ENCODE assay signal across 11 cellular contexts in genomic region chr6:42010909-42011308, GRCh38. TPM values are rescaled to one million over a fixed set of nuclear protein-coding genes. Genes with fewer than 3 reads are reported as not detected.
A peak's percentile ranks its signal among the peaks of the same experiment; 100 is the strongest.
DNase-seq lines count a peak whose midpoint lies in the region; ATAC-seq, FAIRE-seq and TF ChIP-seq lines count a peak whose summit lies in the region.
"Had no signal": no experiment of that assay in that cellular context is flagged by ENCODE, and none has a peak within 500 bp of the region (broad histone marks: within the 10 kb centered on the region; RNA-seq: fewer than 3 reads in every experiment).

No MANE protein-coding gene starts in this region.

- H4K20me1 ChIP-seq in SU-DHL-6 (ENCODE audit: low read depth, low read length), result no peaks in the 10 kb centered on the region
- H4K20me1 ChIP-seq in keratinocyte (ENCODE audit: control insufficient read depth, extremely low read depth, insufficient read depth, low read length), result no peaks in the 10 kb centered on the region

- H3K27me3 ChIP-seq in SU-DHL-6 (ENCODE audit: low read length), result no peaks in the 10 kb centered on the region
- no peaks in the 10 kb centered on the region for H3K27me3 ChIP-seq in keratinocyte (ENCODE audit: control insufficient read depth, extremely low read depth, insufficient read depth, low read length)
- H3K27me3 ChIP-seq: foreskin keratinocyte, tibial artery had no signal

- DNase-seq in activated naive CD4-positive, alpha-beta T cell treated with anti-CD3 and anti-CD28 coated beads, Interleukin-2, amount 10 ng/mL, durations not matched to agents 7 days and 5 days, result no peak
- no peak for DNase-seq in activated naive CD4-positive, alpha-beta T cell treated with Interleukin-2 at 50 U/mL for 16 hours
- no peak for DNase-seq in keratinocyte (ENCODE audit: low read depth, low spot score)
- no peak for DNase-seq in type B pancreatic cell (ENCODE audit: extremely low spot score, unreplicated experiment)
- DNase-seq in NCI-H2081 treated with DMSO at 0.1 percent for 48 hours (lab: John Stamatoyannopoulos, UW), result no peak
- DNase-seq in NCI-H146 treated with DMSO at 0.1 percent for 48 hours (lab: John Stamatoyannopoulos, UW; ENCODE audit: unreplicated experiment), result no peak
- DNase-seq: foreskin keratinocyte, tibial artery had no signal

- H2AFZ ChIP-seq in SU-DHL-6 (ENCODE audit: low read depth, low read length, severe bottlenecking) (peak overlapping the region; percentile 5), keratinocyte (ENCODE audit: control insufficient read depth, low read length) (no peak overlapping the region)

- dilution Hi-C loops in keratinocyte (cut with MboI; ENCODE audit: extremely low pct_ligation_motif_present, low sequenced_read_pairs), result no loop called here

- peaks cover 77% of the 10 kb centered on the region for H3K4me1 Mint-ChIP-seq in activated naive CD4-positive, alpha-beta T cell treated with anti-CD3 and anti-CD28 coated beads, Interleukin-2, amount 10 ng/mL, durations not matched to agents 7 days and 5 days
- H3K4me1 Mint-ChIP-seq in type B pancreatic cell (ENCODE audit: unreplicated experiment), result peaks cover 10% of the 10 kb centered on the region

- no peaks in the 10 kb centered on the region for H3K9me1 ChIP-seq in keratinocyte (ENCODE audit: control insufficient read depth, extremely low read depth, insufficient read depth, low read length)

- H3K4me3 ChIP-seq in SU-DHL-6 (ENCODE audit: insufficient read depth, low read length, poor library complexity, severe bottlenecking), result peak overlapping the region; percentile 25
- no peak overlapping the region for H3K4me3 ChIP-seq in keratinocyte (ENCODE audit: control insufficient read depth in 2 of 3, extremely low read depth in 1 of 3, insufficient read depth in 2 of 3, low read depth in 1 of 3, low read length in 3 of 3)
- H3K4me3 ChIP-seq: tibial artery had no signal

- H3K27ac Mint-ChIP-seq in activated naive CD4-positive, alpha-beta T cell treated with anti-CD3 and anti-CD28 coated beads, Interleukin-2, amount 10 ng/mL, durations not matched to agents 7 days and 5 days, result peak overlapping the region; percentile 92
- peak overlapping the region; percentile 76 for H3K27ac Mint-ChIP-seq in type B pancreatic cell

- no peaks in the 10 kb centered on the region for H3K9me3 Mint-ChIP-seq in activated naive CD4-positive, alpha-beta T cell treated with anti-CD3 and anti-CD28 coated beads, Interleukin-2, amount 10 ng/mL, durations not matched to agents 7 days and 5 days
- no peaks in the 10 kb centered on the region for H3K9me3 Mint-ChIP-seq in type B pancreatic cell
- H3K9me3 Mint-ChIP-seq: H9 had no signal

- no peak for TF ChIP-seq CTCF in SU-DHL-6 (IDR thresholded peaks at IDR 0.05; ENCODE audit: insufficient read depth, low read length, poor library complexity, severe bottlenecking)
- TF ChIP-seq CTCF in keratinocyte (optimal IDR thresholded peaks at IDR 0.05 in 1 of 3, IDR thresholded peaks at IDR 0.05 in 1 of 3, conservative IDR thresholded peaks at IDR 0.05 in 1 of 3; ENCODE audit: extremely low read depth in 1 of 3, insufficient read depth in 2 of 3, low read length in 3 of 3), result no peak
- TF ChIP-seq CTCF in type B pancreatic cell (conservative IDR thresholded peaks at IDR 0.05), result no peak

- H3K36me3 Mint-ChIP-seq in activated naive CD4-positive, alpha-beta T cell treated with anti-CD3 and anti-CD28 coated beads, Interleukin-2, amount 10 ng/mL, durations not matched to agents 7 days and 5 days, result peaks cover 43% of the 10 kb centered on the region
- no peaks in the 10 kb centered on the region for H3K36me3 Mint-ChIP-seq in type B pancreatic cell

- H3K4me2 ChIP-seq in SU-DHL-6 (ENCODE audit: low read depth, low read length, poor library complexity, severe bottlenecking) (peak overlapping the region; percentile 67), keratinocyte (ENCODE audit: control insufficient read depth, extremely low read depth, insufficient read depth, low read depth, low read length) (peak overlapping the region; percentile 19)

- CTCF ChIA-PET in activated naive CD4-positive, alpha-beta T cell treated with anti-CD3 and anti-CD28 coated beads, Interleukin-2, amount 10 ng/mL, durations not matched to agents 7 days and 5 days (lab: Charles Lee), result interaction anchor here (1.2 to 3.1 kb wide), 4 partner anchors 29 to 72 kb away, joined by 3 to 10 read pairs (median 6); no protein-coding TSS in a partner anchor

- H3K4me1 ChIP-seq in keratinocyte (ENCODE audit: control insufficient read depth, extremely low read depth, insufficient read depth, low read length), result peaks cover 9% of the 10 kb centered on the region
- H3K4me1 ChIP-seq: tibial artery had no signal

- peak overlapping the region; percentile 54 for H3K4me3 Mint-ChIP-seq in activated naive CD4-positive, alpha-beta T cell treated with anti-CD3 and anti-CD28 coated beads, Interleukin-2, amount 10 ng/mL, durations not matched to agents 7 days and 5 days
- no peak overlapping the region for H3K4me3 Mint-ChIP-seq in type B pancreatic cell

- no peaks in the 10 kb centered on the region for H3K9me2 ChIP-seq in SU-DHL-6 (replicated peaks; ENCODE audit: insufficient read depth, low read length)

- H3K9me3 ChIP-seq in SU-DHL-6 (ENCODE audit: insufficient read depth, low read length), result no peaks in the 10 kb centered on the region
- no peaks in the 10 kb centered on the region for H3K9me3 ChIP-seq in keratinocyte (ENCODE audit: control insufficient read depth, low read depth, low read length)
- H3K9me3 ChIP-seq: tibial artery had no signal

- FAIRE-seq in keratinocyte (lab: Jason Lieb, UNC), result no peak

- peaks cover 65% of the 10 kb centered on the region for H3F3A ChIP-seq in SU-DHL-6 (ENCODE audit: insufficient read depth)

- H3K27me3 Mint-ChIP-seq in activated naive CD4-positive, alpha-beta T cell treated with anti-CD3 and anti-CD28 coated beads, Interleukin-2, amount 10 ng/mL, durations not matched to agents 7 days and 5 days, result no peaks in the 10 kb centered on the region
- no peaks in the 10 kb centered on the region for H3K27me3 Mint-ChIP-seq in type B pancreatic cell

- H3K79me2 ChIP-seq in SU-DHL-6 (ENCODE audit: insufficient read depth, low read length) (no peaks in the 10 kb centered on the region), keratinocyte (ENCODE audit: control insufficient read depth, insufficient read depth, low read length) (no peaks in the 10 kb centered on the region)

- no peak for ATAC-seq in HG03571 (IDR thresholded peaks at IDR 0.05; ENCODE audit: unreplicated experiment)

- H3K9ac ChIP-seq in SU-DHL-6 (ENCODE audit: low read length) (peak overlapping the region; percentile 54), keratinocyte (ENCODE audit: control insufficient read depth, extremely low read depth, insufficient read depth, low read length) (no peak overlapping the region)

- H3K36me3 ChIP-seq in SU-DHL-6 (ENCODE audit: low read length) (no peaks in the 10 kb centered on the region), keratinocyte (ENCODE audit: control insufficient read depth in 2 of 2, extremely low read depth in 1 of 2, insufficient read depth in 2 of 2, low read length in 2 of 2) (no peaks in the 10 kb centered on the region)

- peak overlapping the region; percentile 91 for H3K27ac ChIP-seq in SU-DHL-6 (ENCODE audit: low read depth, low read length)
- no peak overlapping the region for H3K27ac ChIP-seq in keratinocyte (ENCODE audit: control insufficient read depth, insufficient read depth, low read length)
- H3K27ac ChIP-seq: foreskin keratinocyte, tibial artery had no signal

RNA-seq across cellular contexts. Expression of gene TAF8, which starts 39.4 kb away (rescaled TPM):
- 13.2 to 19.8 TPM (median 15.9 TPM) in 3 replicates for polyA plus RNA-seq in keratinocyte
- polyA plus RNA-seq in keratinocyte (2011; ENCODE audit: low read depth), result 2.2 TPM
- 12.1 TPM in 2 replicates for polyA plus RNA-seq in keratinocyte (2011; cell fraction: cytosol; rRNA removed)
- 17.3 and 17.6 TPM in 2 replicates for polyA plus RNA-seq in keratinocyte (2011; cell fraction: nucleus; rRNA removed)
- polyA plus RNA-seq in keratinocyte (2012; ENCODE audit: low replicate concordance), result 7.6 and 10.4 TPM in 2 replicates
- 24.8 to 35.4 TPM (median 24.9 TPM) in 3 replicates for polyA minus RNA-seq in keratinocyte
- polyA minus RNA-seq in keratinocyte (2011; cell fraction: cytosol; rRNA and poly(A)+ RNA removed), result 9.4 TPM
- 9.6 and 17.1 TPM in 2 replicates for polyA minus RNA-seq in keratinocyte (2011; cell fraction: nucleus; rRNA and poly(A)+ RNA removed)
- total RNA-seq in type B pancreatic cell (ENCODE audit: low replicate concordance), result 30.7 and 36.0 TPM in 2 replicates
